Comparison of ENCODE assay signal across 8 cellular contexts in genomic region chr3:185153170-185153733, GRCh38. TPM values are rescaled to one million over a fixed set of nuclear protein-coding genes. Genes with fewer than 3 reads are reported as not detected.
DNase-seq lines count a peak whose midpoint lies in the region; ATAC-seq and TF ChIP-seq lines count a peak whose summit lies in the region.

No MANE protein-coding gene starts in this region.

- H3K36me3 ChIP-seq in HAP-1 (replicated peaks) = no peaks in the 10 kb centered on the region
- H3K36me3 ChIP-seq in adipocyte (ENCODE audit: control insufficient read depth, insufficient read depth, low read length, severe bottlenecking) = no peaks in the 10 kb centered on the region
- H3K36me3 ChIP-seq in spleen = no peaks in the 10 kb centered on the region

- in situ Hi-C loops in HAP-1 (cut with MboI; ENCODE audit: low sequenced_read_pairs) = no loop called here

- H3K4me3 ChIP-seq in AG10803 (ENCODE audit: low read length) = peak overlapping the region; percentile 74
- peak overlapping the region; percentile 18 for H3K4me3 ChIP-seq in HAP-1
- H3K4me3 ChIP-seq in adipocyte (ENCODE audit: low read length) = peak overlapping the region; percentile 87
- H3K4me3 ChIP-seq in spleen = peak overlapping the region; percentile 30 to 79 (median 60)

- ATAC-seq in GM21381 (IDR thresholded peaks at IDR 0.05; ENCODE audit: unreplicated experiment) = no peak

- WGBS in spleen, 5 donors = 1 to 5% (median 2%) methylated on average over 25 to 52 of the region's 52 CpGs

- TF ChIP-seq POLR2A in spleen (IDR thresholded peaks at IDR 0.05) = no peak

- TF ChIP-seq CTCF in AG10803 (conservative IDR thresholded peaks at IDR 0.05; ENCODE audit: low read length) (no peak), spleen (IDR thresholded peaks at IDR 0.05 in 8 of 11, conservative IDR thresholded peaks at IDR 0.05 in 3 of 11) (no peak)

- peak overlapping the region; percentile 17 to 89 (median 82) for H3K27ac ChIP-seq in spleen

- intact Hi-C loops in spleen (cut with DNase I; ENCODE audit: low total_unique reads) = no loop called here

- H3K4me1 ChIP-seq in HAP-1 (no peaks in the 10 kb centered on the region), adipocyte (ENCODE audit: control insufficient read depth, insufficient read depth, low read length) (peaks cover 24% of the 10 kb centered on the region), spleen (peaks cover 0 to 36% (median 18%) of the 10 kb centered on the region in 6 donors)

- H3K9ac ChIP-seq in adipocyte (ENCODE audit: low read length) = peak overlapping the region; percentile 77

- H3K9me3 ChIP-seq in HAP-1 = no peaks in the 10 kb centered on the region
- no peaks in the 10 kb centered on the region for H3K9me3 ChIP-seq in adipocyte (ENCODE audit: control insufficient read depth, low read length)
- no peaks in the 10 kb centered on the region for H3K9me3 ChIP-seq in spleen

- H3K27me3 ChIP-seq in HAP-1 (ENCODE audit: low read depth) (peaks cover 21% of the 10 kb centered on the region), adipocyte (replicated peaks; ENCODE audit: control insufficient read depth, insufficient read depth, low read length) (peaks cover 11% of the 10 kb centered on the region), spleen (replicated peaks in 1 of 7) (peaks cover 4 to 88% (median 26%) of the 10 kb centered on the region in 7 donors)

- DNase-seq in AG10803 (ENCODE audit: low read depth) (no peak), HAP-1 (ENCODE audit: low spot score in 2 of 2) (no peak), adipocyte (ENCODE audit: low read depth) (no peak), iPS-NIHi11 (ENCODE audit: low spot score) (peak; percentile 88), spleen (no peak), SIG-M5 treated with dmso at 0.1 percent for 504 hours (lab: John Stamatoyannopoulos, UW; ENCODE audit: unreplicated experiment) (no peak)
- no peak for DNase-seq in stimulated activated CD4-positive, alpha-beta T cell treated with anti-CD3 and anti-CD28 coated beads, Interleukin-4, amount 100 ng/mL, for 1 hour

RNA-seq across cellular contexts. Expression of gene C3orf70, which starts 0.4 kb away (rescaled TPM):
- total RNA-seq in spleen = 1 to 10 TPM; 2.7 to 9.9 (median 7.2) TPM
- 1 to 10 TPM in 1 of 3 donors, under 1 TPM in 2; 0.41 to 2.5 (median 0.49) TPM for polyA plus RNA-seq in spleen

Comparison
In these comparisons a context has a peak if more than half of its experiments do, and no peak if none do; other contexts are left out.
1. H3K4me3 ChIP-seq: peak in every context shown above with its lines; median percentile 87 in adipocyte; 74 in AG10803; 60 in spleen; 18 in HAP-1.